In genomic region chr4:173040200-173040599, GRCh38 we compare ENCODE assay signal across 10 cellular contexts.
DNase-seq lines count a peak whose midpoint lies in the region; ATAC-seq, FAIRE-seq and TF ChIP-seq lines count a peak whose summit lies in the region.
"Had no signal": no experiment of that assay in that cellular context is flagged by ENCODE, and none has a peak within 500 bp of the region (broad histone marks: within the 10 kb centered on the region; RNA-seq: fewer than 3 reads in every experiment).

No MANE protein-coding gene starts in this region.

- H3K27me3 ChIP-seq in gastroesophageal sphincter (no peaks in the 10 kb centered on the region), skeletal muscle satellite cell (ENCODE audit: control insufficient read depth, insufficient read depth, low read length) (peaks cover 17% of the 10 kb centered on the region)
- H3K27me3 ChIP-seq: upper lobe of left lung had no signal

- no peak overlapping the region for H3K27ac Mint-ChIP-seq in stimulated activated effector memory CD8-positive, alpha-beta T cell treated with anti-CD3 and anti-CD28 coated beads, Interleukin-12 subunit alpha, Interleukin-12 subunit beta, amount 100 ng/mL, for 72 hours

- peak overlapping the region in 2 of 4 donors; percentile 12 to 30 for H3K27ac ChIP-seq in gastroesophageal sphincter

- DNase-seq in NCI-H1417 (lab: John Stamatoyannopoulos, UW): peak in 2 of 3 experiments; percentile 12 to 51
- no peak for DNase-seq in NCI-H1417 treated with DMSO at 0.1 percent for 48 hours (lab: John Stamatoyannopoulos, UW)
- peak; percentile 62 for DNase-seq in NCI-H2029 treated with DMSO at 0.1 percent for 48 hours (lab: John Stamatoyannopoulos, UW)
- no peak for DNase-seq in stimulated activated effector memory CD8-positive, alpha-beta T cell treated with anti-CD3 and anti-CD28 coated beads, Interleukin-12 subunit alpha, Interleukin-12 subunit beta, amount 100 ng/mL, for 72 hours (ENCODE audit: low spot score in 2 of 2)
- no peak for DNase-seq in GM12892 (ENCODE audit: insufficient read length)
- DNase-seq: stimulated activated CD4-positive, alpha-beta T cell treated with anti-CD3 and anti-CD28 coated beads, Interleukin-12 subunit alpha, Interleukin-12 subunit beta, amount 100 ng/mL, for 4 hours had no signal

- ATAC-seq in gastroesophageal sphincter (peak; percentile 43), HG03095 (IDR thresholded peaks at IDR 0.05; ENCODE audit: unreplicated experiment) (no peak)
- ATAC-seq in stimulated activated effector memory CD8-positive, alpha-beta T cell treated with anti-CD3 and anti-CD28 coated beads, Interleukin-12 subunit alpha, Interleukin-12 subunit beta, amount 100 ng/mL, for 72 hours: no peak

- H3K9me3 Mint-ChIP-seq in stimulated activated effector memory CD8-positive, alpha-beta T cell treated with anti-CD3 and anti-CD28 coated beads, Interleukin-12 subunit alpha, Interleukin-12 subunit beta, amount 100 ng/mL, for 72 hours: no peaks in the 10 kb centered on the region

- no peaks in the 10 kb centered on the region for H3K9me3 ChIP-seq in gastroesophageal sphincter
- no peaks in the 10 kb centered on the region for H3K9me3 ChIP-seq in skeletal muscle satellite cell (replicated peaks; ENCODE audit: low read length)
- H3K9me3 ChIP-seq: upper lobe of left lung had no signal

- no peak for TF ChIP-seq CTCF in gastroesophageal sphincter (IDR thresholded peaks at IDR 0.05)

- H3K4me3 Mint-ChIP-seq in stimulated activated effector memory CD8-positive, alpha-beta T cell treated with anti-CD3 and anti-CD28 coated beads, Interleukin-12 subunit alpha, Interleukin-12 subunit beta, amount 100 ng/mL, for 72 hours: no peak overlapping the region

- H3K4me1 ChIP-seq in gastroesophageal sphincter: peaks cover 0 to 17% (median 5%) of the 10 kb centered on the region in 3 donors
- H3K4me1 ChIP-seq in skeletal muscle satellite cell (ENCODE audit: control insufficient read depth, insufficient read depth, low read length): peaks cover 4% of the 10 kb centered on the region

- no peaks in the 10 kb centered on the region for H3K36me3 Mint-ChIP-seq in stimulated activated effector memory CD8-positive, alpha-beta T cell treated with anti-CD3 and anti-CD28 coated beads, Interleukin-12 subunit alpha, Interleukin-12 subunit beta, amount 100 ng/mL, for 72 hours

- no peaks in the 10 kb centered on the region for H3K4me1 Mint-ChIP-seq in stimulated activated effector memory CD8-positive, alpha-beta T cell treated with anti-CD3 and anti-CD28 coated beads, Interleukin-12 subunit alpha, Interleukin-12 subunit beta, amount 100 ng/mL, for 72 hours

- 0% methylated on average over 1 of the region's 1 CpG; no CpG with 5 or more reads in 1 of the 2 donors for WGBS in gastroesophageal sphincter (ENCODE audit: low coverage in 1 of 2), 2 donors

- no peak overlapping the region for H3K4me3 ChIP-seq in gastroesophageal sphincter
- peak overlapping the region; percentile 41 for H3K4me3 ChIP-seq in skeletal muscle satellite cell (ENCODE audit: low read length)
- H3K4me3 ChIP-seq: upper lobe of left lung had no signal

- TF ChIP-seq POLR2A in gastroesophageal sphincter (IDR thresholded peaks at IDR 0.05): no peak
- TF ChIP-seq POLR2A in GM12892 (IDR thresholded peaks at IDR 0.05; ENCODE audit: low read depth, low read length): no peak

- H3K4me2 ChIP-seq in skeletal muscle satellite cell (ENCODE audit: low read length): peak overlapping the region; percentile 56

- H3K36me3 ChIP-seq in gastroesophageal sphincter (no peaks in the 10 kb centered on the region), skeletal muscle satellite cell (ENCODE audit: insufficient read depth, low read length) (no peaks in the 10 kb centered on the region)
- H3K36me3 ChIP-seq: upper lobe of left lung had no signal

- no peak for TF ChIP-seq EP300 in gastroesophageal sphincter (IDR thresholded peaks at IDR 0.05)

- FAIRE-seq in GM12892 (lab: Jason Lieb, UNC): no peak

- H3K9ac ChIP-seq in skeletal muscle satellite cell (ENCODE audit: low read depth, low read length): no peak overlapping the region

Comparison
In these comparisons a context has a peak if more than half of its experiments do, and no peak if none do; other contexts are left out.
1. DNase-seq: peak in NCI-H1417 (2 of 3) and NCI-H2029 treated with DMSO at 0.1 percent for 48 hours (single experiment); none in NCI-H1417 treated with DMSO at 0.1 percent for 48 hours (single experiment), stimulated activated effector memory CD8-positive, alpha-beta T cell treated with anti-CD3 and anti-CD28 coated beads, Interleukin-12 subunit alpha, Interleukin-12 subunit beta, amount 100 ng/mL, for 72 hours (0 of 2) and GM12892 (single experiment).